In the genomic region with DNA sequence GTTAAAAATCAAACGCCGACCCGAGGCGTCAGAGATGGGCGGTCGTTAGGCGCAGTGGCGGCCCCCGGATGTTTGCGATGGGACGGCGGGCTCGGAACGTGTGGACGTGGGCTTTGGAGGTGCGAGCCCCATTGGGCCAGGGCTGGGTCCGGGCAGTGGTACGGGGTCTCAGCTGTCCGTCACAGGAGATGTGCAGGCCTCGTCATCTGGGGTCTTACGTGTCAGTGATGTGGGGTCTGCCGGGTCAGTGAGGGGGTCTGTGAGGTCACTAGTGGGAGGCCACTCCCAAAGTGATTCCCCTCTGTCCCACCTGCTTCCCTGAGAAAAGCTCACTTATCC, we compare ENCODE assay signal across 1 cellular context.
TF ChIP-seq lines count a peak whose summit lies in the region.

No MANE protein-coding gene starts in this region.

TF ChIP-seq in endothelial cell of umbilical vein, 7 proteins besides CTCF, POLR2A, EP300 and RAD21:
- TF ChIP-seq, protein P1, sequence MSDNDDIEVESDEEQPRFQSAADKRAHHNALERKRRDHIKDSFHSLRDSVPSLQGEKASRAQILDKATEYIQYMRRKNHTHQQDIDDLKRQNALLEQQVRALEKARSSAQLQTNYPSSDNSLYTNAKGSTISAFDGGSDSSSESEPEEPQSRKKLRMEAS (IDR thresholded peaks at IDR 0.05; ENCODE audit: insufficient read depth, insufficient read length) = no peak
- TF ChIP-seq FOS (IDR thresholded peaks at IDR 0.05; ENCODE audit: borderline replicate concordance, insufficient read depth, low read length) (no peak), GATA2 (IDR thresholded peaks at IDR 0.05; ENCODE audit: insufficient read depth, insufficient read length, low read depth, low read length) (no peak), MYC (IDR thresholded peaks at IDR 0.05; ENCODE audit: low read depth, low read length) (no peak), POLR2AphosphoS5 (IDR thresholded peaks at IDR 0.05; ENCODE audit: insufficient read depth, low read depth, low read length) (no peak), JUN (IDR thresholded peaks at IDR 0.05; ENCODE audit: borderline replicate concordance, insufficient read depth, insufficient read length, low read depth) (no peak), EZH2 (IDR thresholded peaks at IDR 0.05; ENCODE audit: borderline replicate concordance, low read depth, low read length, severe bottlenecking) (no peak)
